In the genomic region with DNA sequence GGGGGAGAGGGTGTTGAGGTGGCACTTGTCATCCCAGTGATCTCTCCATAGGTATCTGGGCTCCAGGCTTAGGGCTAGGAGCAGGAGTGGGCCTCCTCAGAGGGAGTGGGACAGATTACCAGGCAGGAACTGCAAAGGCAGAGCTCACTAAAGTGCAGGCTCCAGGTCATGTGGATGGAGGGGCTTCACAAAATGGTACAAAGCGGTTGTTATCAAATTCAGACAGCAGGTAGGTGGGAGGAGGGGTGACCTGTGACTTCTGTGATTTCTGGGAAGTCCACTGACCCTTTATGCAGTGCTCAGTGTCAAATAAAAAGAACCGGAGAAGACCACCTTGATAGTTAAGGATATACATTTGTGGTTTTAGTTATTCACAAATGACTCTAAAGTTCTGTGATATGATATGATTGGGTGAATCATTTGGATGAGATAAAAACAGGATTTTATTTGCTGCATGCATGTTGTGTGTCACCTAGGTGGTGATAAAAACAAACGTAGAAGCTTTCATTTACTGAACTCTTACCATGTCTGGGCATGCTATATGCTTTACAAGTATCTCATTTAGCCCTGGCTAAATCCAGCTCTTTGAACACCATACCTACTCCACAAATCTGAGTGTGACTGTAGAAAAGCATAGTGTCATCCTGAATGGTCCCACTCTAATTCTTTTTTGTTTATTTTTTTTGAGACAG, we compare ENCODE assay signal across 25 cellular contexts. TPM values are rescaled to one million over a fixed set of nuclear protein-coding genes. Genes with fewer than 3 reads are reported as not detected.
DNase-seq lines count a peak whose midpoint lies in the region; ATAC-seq and TF ChIP-seq lines count a peak whose summit lies in the region.
"Had no signal": no experiment of that assay in that cellular context is flagged by ENCODE, and none has a peak within 500 bp of the region (broad histone marks: within the 10 kb centered on the region; RNA-seq: fewer than 3 reads in every experiment).

No MANE protein-coding gene starts in this region.

- 93 to 100% methylated on average over 3 of the region's 3 CpGs for WGBS in transverse colon (ENCODE audit: low coverage in 1 of 2), 2 donors

- no peak for TF ChIP-seq EP300 in transverse colon (IDR thresholded peaks at IDR 0.05; ENCODE audit: low read depth)

- no peaks in the 10 kb centered on the region for H3K27me3 Mint-ChIP-seq in activated CD4-positive, alpha-beta memory T cell treated with anti-CD3 and anti-CD28 coated beads for 36 hours
- no peaks in the 10 kb centered on the region for H3K27me3 Mint-ChIP-seq in activated T-helper 1 cell treated with anti-CD3 and anti-CD28 coated beads, Interleukin-12 subunit alpha, Interleukin-12 subunit beta, Interleukin-2, Interleukin-4 antibody, amounts not matched to agents 30 ng/mL and 10 ng/mL and 1 ng/mL, durations not matched to agents 14 hours and 24 hours and 36 hours (ENCODE audit: insufficient read depth)
- H3K27me3 Mint-ChIP-seq: progenitor cell of endocrine pancreas had no signal

- H3K36me3 ChIP-seq in left ventricle myocardium inferior = peaks cover 4% of the 10 kb centered on the region
- H3K36me3 ChIP-seq in tibial artery = no peaks in the 10 kb centered on the region
- no peaks in the 10 kb centered on the region for H3K36me3 ChIP-seq in transverse colon
- H3K36me3 ChIP-seq: esophagus squamous epithelium, lower lobe of right lung had no signal

- intact Hi-C loops in left ventricle myocardium inferior (cut with micrococcal nuclease) = no loop called here
- intact Hi-C loops in Right ventricle myocardium inferior (cut with DNase I) = no loop called here
- intact Hi-C loops in activated CD4-positive, alpha-beta memory T cell treated with anti-CD3 and anti-CD28 coated beads for 36 hours (cut with micrococcal nuclease) = loop anchor here (5.0 kb wide), 3 partner anchors 88 to 187 kb away; partner anchors contain the start of gene RPL39L
- intact Hi-C loops in tibial artery (cut with DNase I; ENCODE audit: low total_unique reads) = no loop called here
- intact Hi-C loops in activated T-helper 1 cell treated with anti-CD3 and anti-CD28 coated beads, Interleukin-12 subunit alpha, Interleukin-12 subunit beta, Interleukin-2, Interleukin-4 antibody, amounts not matched to agents 30 ng/mL and 10 ng/mL and 1 ng/mL, durations not matched to agents 14 hours and 24 hours and 36 hours (cut with micrococcal nuclease) = loop anchor here (5.0 kb wide), 3 partner anchors 37 to 92 kb away; no protein-coding TSS in a partner anchor
- intact Hi-C loops in transverse colon (cut with DNase I; ENCODE audit: low total_unique reads) = no loop called here

- TF ChIP-seq POLR2A in transverse colon (IDR thresholded peaks at IDR 0.05) = no peak

- no peaks in the 10 kb centered on the region for H3K9me3 ChIP-seq in left ventricle myocardium inferior (replicated peaks)
- H3K9me3 ChIP-seq in tibial artery = no peaks in the 10 kb centered on the region
- no peaks in the 10 kb centered on the region for H3K9me3 ChIP-seq in transverse colon
- H3K9me3 ChIP-seq: body of pancreas, esophagus squamous epithelium, lower lobe of right lung had no signal

- POLR2A ChIA-PET in activated CD4-positive, alpha-beta memory T cell treated with anti-CD3 and anti-CD28 coated beads for 36 hours (lab: Charles Lee) = no interaction called here

- CTCF ChIA-PET in activated CD4-positive, alpha-beta memory T cell treated with anti-CD3 and anti-CD28 coated beads for 36 hours (lab: Charles Lee) = interaction anchor here (0.6 to 0.7 kb wide), 2 partner anchors 19 to 101 kb away, joined by 3 to 4 read pairs; no protein-coding TSS in a partner anchor

- H3K4me3 Mint-ChIP-seq in activated CD4-positive, alpha-beta memory T cell treated with anti-CD3 and anti-CD28 coated beads for 36 hours = no peak overlapping the region
- H3K4me3 Mint-ChIP-seq in activated T-helper 1 cell treated with anti-CD3 and anti-CD28 coated beads, Interleukin-12 subunit alpha, Interleukin-12 subunit beta, Interleukin-2, Interleukin-4 antibody, amounts not matched to agents 30 ng/mL and 10 ng/mL and 1 ng/mL, durations not matched to agents 14 hours and 24 hours and 36 hours = no peak overlapping the region
- H3K4me3 Mint-ChIP-seq: nephron had no signal

- H3K4me1 ChIP-seq in left ventricle myocardium inferior (peaks cover 72% of the 10 kb centered on the region), foreskin keratinocyte (no peaks in the 10 kb centered on the region), tibial artery (peaks cover 0 to 64% (median 27%) of the 10 kb centered on the region in 4 donors), transverse colon (peaks cover 0 to 10% (median 0%) of the 10 kb centered on the region in 4 donors)

- H3K4me1 Mint-ChIP-seq in activated CD4-positive, alpha-beta memory T cell treated with anti-CD3 and anti-CD28 coated beads for 36 hours (ENCODE audit: low read depth) = peaks cover 84% of the 10 kb centered on the region
- peaks cover 84% of the 10 kb centered on the region for H3K4me1 Mint-ChIP-seq in activated T-helper 1 cell treated with anti-CD3 and anti-CD28 coated beads, Interleukin-12 subunit alpha, Interleukin-12 subunit beta, Interleukin-2, Interleukin-4 antibody, amounts not matched to agents 30 ng/mL and 10 ng/mL and 1 ng/mL, durations not matched to agents 14 hours and 24 hours and 36 hours (ENCODE audit: low read depth)

- DNase-seq in left ventricle myocardium inferior (no peak), Right ventricle myocardium inferior (ENCODE audit: missing footprints) (no peak), foreskin keratinocyte (peak; percentile 46 to 76), tibial artery (no peak), transverse colon (no peak)
- DNase-seq in activated CD4-positive, alpha-beta memory T cell treated with anti-CD3 and anti-CD28 coated beads for 36 hours = no peak
- no peak for DNase-seq in activated T-helper 1 cell treated with anti-CD3 and anti-CD28 coated beads, Interleukin-12 subunit alpha, Interleukin-12 subunit beta, Interleukin-2, Interleukin-4 antibody, amounts not matched to agents 30 ng/mL and 10 ng/mL and 1 ng/mL, durations not matched to agents 14 hours and 24 hours and 36 hours (ENCODE audit: low spot score)
- DNase-seq: activated naive CD4-positive, alpha-beta T cell treated with Interleukin-2 at 50 U/mL for 16 hours; body of pancreas; esophagus squamous epithelium; HCEC 1CT; lower lobe of right lung; MV-4-11; NCI-H1930; NCI-H446; NK-92 treated with Interleukin-12 subunit alpha and Interleukin-12 subunit beta, amount 100 ng/mL, for 24 hours; RPMI8226; stimulated activated CD4-positive, alpha-beta T cell treated with anti-CD3 and anti-CD28 coated beads, Interleukin-4, amount 100 ng/mL, for 24 hours; substantia nigra had no signal

- ATAC-seq in Right ventricle myocardium inferior (no peak), foreskin keratinocyte (peak; percentile 54), GM19351 (IDR thresholded peaks at IDR 0.05; ENCODE audit: unreplicated experiment) (no peak)
- ATAC-seq: body of pancreas, lower lobe of right lung had no signal

- H3K27ac Mint-ChIP-seq in activated CD4-positive, alpha-beta memory T cell treated with anti-CD3 and anti-CD28 coated beads for 36 hours = peak overlapping the region; percentile 6
- H3K27ac Mint-ChIP-seq in activated T-helper 1 cell treated with anti-CD3 and anti-CD28 coated beads, Interleukin-12 subunit alpha, Interleukin-12 subunit beta, Interleukin-2, Interleukin-4 antibody, amounts not matched to agents 30 ng/mL and 10 ng/mL and 1 ng/mL, durations not matched to agents 14 hours and 24 hours and 36 hours = no peak overlapping the region
- H3K27ac Mint-ChIP-seq: nephron, progenitor cell of endocrine pancreas had no signal

- peaks cover 65% of the 10 kb centered on the region for H3K36me3 Mint-ChIP-seq in activated CD4-positive, alpha-beta memory T cell treated with anti-CD3 and anti-CD28 coated beads for 36 hours
- peaks cover 72% of the 10 kb centered on the region for H3K36me3 Mint-ChIP-seq in activated T-helper 1 cell treated with anti-CD3 and anti-CD28 coated beads, Interleukin-12 subunit alpha, Interleukin-12 subunit beta, Interleukin-2, Interleukin-4 antibody, amounts not matched to agents 30 ng/mL and 10 ng/mL and 1 ng/mL, durations not matched to agents 14 hours and 24 hours and 36 hours (ENCODE audit: low read depth)

- no peaks in the 10 kb centered on the region for H3K27me3 ChIP-seq in left ventricle myocardium inferior (ENCODE audit: low read depth)
- no peaks in the 10 kb centered on the region for H3K27me3 ChIP-seq in foreskin keratinocyte
- no peaks in the 10 kb centered on the region for H3K27me3 ChIP-seq in tibial artery
- no peaks in the 10 kb centered on the region for H3K27me3 ChIP-seq in transverse colon
- H3K27me3 ChIP-seq: body of pancreas, dorsolateral prefrontal cortex, esophagus squamous epithelium had no signal

- peaks cover 15% of the 10 kb centered on the region for H3K9me3 Mint-ChIP-seq in activated CD4-positive, alpha-beta memory T cell treated with anti-CD3 and anti-CD28 coated beads for 36 hours
- peaks cover 16% of the 10 kb centered on the region for H3K9me3 Mint-ChIP-seq in activated T-helper 1 cell treated with anti-CD3 and anti-CD28 coated beads, Interleukin-12 subunit alpha, Interleukin-12 subunit beta, Interleukin-2, Interleukin-4 antibody, amounts not matched to agents 30 ng/mL and 10 ng/mL and 1 ng/mL, durations not matched to agents 14 hours and 24 hours and 36 hours

- H3K27ac ChIP-seq in left ventricle myocardium inferior (replicated peaks) = peak overlapping the region; percentile 98
- no peak overlapping the region for H3K27ac ChIP-seq in foreskin keratinocyte
- peak overlapping the region; percentile 66 to 69 for H3K27ac ChIP-seq in tibial artery
- H3K27ac ChIP-seq in transverse colon = no peak overlapping the region
- H3K27ac ChIP-seq: body of pancreas, esophagus squamous epithelium, lower lobe of right lung, VCaP had no signal

- TF ChIP-seq CTCF in left ventricle myocardium inferior (IDR thresholded peaks at IDR 0.05; ENCODE audit: borderline replicate concordance) (no peak), foreskin keratinocyte (conservative IDR thresholded peaks at IDR 0.05) (peak; percentile 37), tibial artery (IDR thresholded peaks at IDR 0.05) (no peak), transverse colon (IDR thresholded peaks at IDR 0.05) (no peak)

- in situ Hi-C loops in transverse colon (cut with MboI; ENCODE audit: low pct_ligation_motif_present in 1 of 4, low pct_unique_long_range_greater_than_20kb in 1 of 4, low sequenced_read_pairs in 3 of 4) = no loop called here

- H3K4me3 ChIP-seq in left ventricle myocardium inferior (peak overlapping the region; percentile 23), tibial artery (no peak overlapping the region), transverse colon (no peak overlapping the region)
- H3K4me3 ChIP-seq: body of pancreas, dorsolateral prefrontal cortex, esophagus squamous epithelium, lower lobe of right lung, smooth muscle cell had no signal

RNA-seq across cellular contexts. Expression of gene ST6GAL1, which starts 20.2 kb away (rescaled TPM):
- 84.3 TPM for total RNA-seq in left ventricle myocardium inferior
- total RNA-seq in Right ventricle myocardium inferior = 77.1 TPM
- 100 to 1,000 TPM in 1 of 2 experiments, 10 to 100 TPM in 1; 99.9 to 113 TPM for total RNA-seq in activated CD4-positive, alpha-beta memory T cell treated with anti-CD3 and anti-CD28 coated beads for 36 hours
- 8.4 and 10.4 TPM in 2 replicates for total RNA-seq in foreskin keratinocyte
- polyA plus RNA-seq in foreskin keratinocyte = 4.4 and 5.3 TPM in 2 replicates
- 147 and 148 TPM in 2 replicates for total RNA-seq in activated T-helper 1 cell treated with anti-CD3 and anti-CD28 coated beads, Interleukin-12 subunit alpha, Interleukin-12 subunit beta, Interleukin-2, Interleukin-4 antibody, amounts not matched to agents 30 ng/mL and 10 ng/mL and 1 ng/mL, durations not matched to agents 14 hours and 24 hours and 36 hours
- 10 to 100 TPM; 22.4 to 50.5 (median 31.2) TPM for total RNA-seq in transverse colon

Comparison
In these comparisons a context has a peak if more than half of its experiments do, and no peak if none do; other contexts are left out.
1. DNase-seq: peak in foreskin keratinocyte (2 of 2); none in left ventricle myocardium inferior (single experiment), Right ventricle myocardium inferior (single experiment), activated CD4-positive, alpha-beta memory T cell treated with anti-CD3 and anti-CD28 coated beads for 36 hours (single experiment), tibial artery (0 of 2), activated T-helper 1 cell treated with anti-CD3 and anti-CD28 coated beads, Interleukin-12 subunit alpha, Interleukin-12 subunit beta, Interleukin-2, Interleukin-4 antibody, amounts not matched to agents 30 ng/mL and 10 ng/mL and 1 ng/mL, durations not matched to agents 14 hours and 24 hours and 36 hours (single experiment) and transverse colon (single experiment).
2. H3K27ac ChIP-seq: peak in left ventricle myocardium inferior (single experiment) and tibial artery (2 of 2); none in foreskin keratinocyte (single experiment) and transverse colon (0 of 4).
3. intact Hi-C loops: an anchor here in activated CD4-positive, alpha-beta memory T cell treated with anti-CD3 and anti-CD28 coated beads for 36 hours (5.0 kb wide) and activated T-helper 1 cell treated with anti-CD3 and anti-CD28 coated beads, Interleukin-12 subunit alpha, Interleukin-12 subunit beta, Interleukin-2, Interleukin-4 antibody, amounts not matched to agents 30 ng/mL and 10 ng/mL and 1 ng/mL, durations not matched to agents 14 hours and 24 hours and 36 hours (5.0 kb wide); none called in left ventricle myocardium inferior, Right ventricle myocardium inferior, tibial artery and transverse colon.